10 cellular contexts compared by ENCODE assay signal in the genomic region with DNA sequence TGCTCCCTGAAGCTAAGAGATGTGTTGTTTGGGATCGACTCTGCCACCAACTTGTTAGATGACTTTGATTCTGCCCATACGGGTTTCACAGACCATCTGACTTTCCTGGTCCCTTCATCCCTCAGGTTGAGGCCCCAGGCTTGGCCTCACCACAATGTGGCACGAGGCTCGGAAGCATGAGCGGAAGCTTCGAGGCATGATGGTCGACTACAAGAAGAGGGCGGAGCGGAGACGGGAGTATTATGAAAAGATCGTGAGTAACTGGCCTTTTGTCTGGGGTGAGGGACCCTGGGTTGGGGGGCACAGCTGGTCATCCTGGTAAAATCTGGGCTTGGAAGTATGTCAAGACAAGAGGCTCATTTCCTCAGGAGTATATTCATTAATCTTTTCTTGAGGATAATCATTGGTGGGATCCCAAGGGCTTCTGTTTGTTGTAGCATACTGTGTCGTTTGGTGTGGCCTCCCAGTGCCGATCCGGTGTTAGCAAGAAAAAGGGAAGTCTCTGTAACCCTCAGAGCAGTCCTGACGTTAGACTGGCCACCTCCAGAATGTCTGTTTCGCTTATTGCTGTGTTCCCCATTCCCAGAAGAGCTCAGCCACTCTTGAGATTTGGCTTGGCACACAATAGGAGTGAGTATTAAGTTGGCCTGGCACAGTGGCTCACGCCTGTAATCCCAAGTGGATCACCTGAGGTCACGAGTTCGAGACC. TPM values are rescaled to one million over a fixed set of nuclear protein-coding genes. Genes with fewer than 3 reads are reported as not detected.
DNase-seq lines count a peak whose midpoint lies in the region; ATAC-seq and TF ChIP-seq lines count a peak whose summit lies in the region.
"Had no signal": no experiment of that assay in that cellular context is flagged by ENCODE, and none has a peak within 500 bp of the region (broad histone marks: within the 10 kb centered on the region; RNA-seq: fewer than 3 reads in every experiment).

No MANE protein-coding gene starts in this region.

- H3K4me1 ChIP-seq in GM23248 (ENCODE audit: insufficient read depth) (peaks cover 8% of the 10 kb centered on the region), esophagus squamous epithelium (peaks cover 20 to 61% (median 32%) of the 10 kb centered on the region in 3 donors)

- peaks cover 61% of the 10 kb centered on the region for H3K79me2 ChIP-seq in GM23248 (ENCODE audit: insufficient read depth)

- no peaks in the 10 kb centered on the region for H3K27me3 ChIP-seq in GM23248 (replicated peaks; ENCODE audit: insufficient read depth)
- no peaks in the 10 kb centered on the region for H3K27me3 ChIP-seq in esophagus squamous epithelium

- WGBS in GM23248 (ENCODE audit: low coverage in 1 of 2, low lambda C conversion rate in 2 of 2, missing lambda C conversion rate in 2 of 2), 2 experiments = 82 to 85% methylated on average over 19 of the region's 19 CpGs
- WGBS in esophagus squamous epithelium, 2 donors = 51 to 73% methylated on average over 14 to 17 of the region's 19 CpGs

- H3K4me3 ChIP-seq in GM23248 (peak overlapping the region; percentile 93), SK-N-MC (peak overlapping the region; percentile 99), esophagus squamous epithelium (peak overlapping the region in 3 of 4 donors; percentile 73 to 92 (median 88)), skeletal muscle cell (ENCODE audit: low read depth, low read length) (peak overlapping the region; percentile 89)

- H3K9ac ChIP-seq in GM23248 (peak overlapping the region; percentile 98), SK-N-MC (ENCODE audit: insufficient read length) (peak overlapping the region; percentile 97)

- H2AFZ ChIP-seq in GM23248 = no peak overlapping the region

- DNase-seq in GM23248 (no peak), SK-N-MC (ENCODE audit: low read depth, low spot score) (no peak), esophagus squamous epithelium (lab: John Stamatoyannopoulos, UW) (no peak), skeletal muscle cell (ENCODE audit: low read depth) (no peak), NCI-H2196 (lab: John Stamatoyannopoulos, UW; ENCODE audit: unreplicated experiment) (no peak), HUDEP-2 (lab: John Stamatoyannopoulos, UW; ENCODE audit: unreplicated experiment in 76 of 76) (no peak), DMS114 treated with DMSO at 0.1 percent for 48 hours (lab: John Stamatoyannopoulos, UW; ENCODE audit: unreplicated experiment) (no peak)
- DNase-seq: activated CD8-positive, alpha-beta memory T cell treated with anti-CD3 and anti-CD28 coated beads, Interleukin-2, amount 50 U/mL, for 48 hours; stimulated activated CD4-positive, alpha-beta T cell treated with anti-CD3 and anti-CD28 coated beads, Interleukin-4, amount 100 ng/mL, for 1 hour had no signal

- no peak for TF ChIP-seq POLR2A in esophagus squamous epithelium (IDR thresholded peaks at IDR 0.05)

- intact Hi-C loops in esophagus squamous epithelium (cut with DNase I) = no loop called here

- in situ Hi-C loops in GM23248 (cut with MboI) = no loop called here

- H3K27ac ChIP-seq in GM23248 (no peak overlapping the region), SK-N-MC (no peak overlapping the region), esophagus squamous epithelium (peak overlapping the region; percentile 94 to 99 (median 98))

- no peaks in the 10 kb centered on the region for H3K9me3 ChIP-seq in GM23248 (ENCODE audit: low read depth)
- no peaks in the 10 kb centered on the region for H3K9me3 ChIP-seq in SK-N-MC (ENCODE audit: low read depth, low read length)
- no peaks in the 10 kb centered on the region for H3K9me3 ChIP-seq in esophagus squamous epithelium

- peaks cover 8% of the 10 kb centered on the region; the same call in 1 of the 2 replicates for H4K20me1 ChIP-seq in GM23248 (ENCODE audit: insufficient read depth)

- H3K9me2 ChIP-seq in GM23248 (ENCODE audit: insufficient read depth) = no peaks in the 10 kb centered on the region

- peak overlapping the region; percentile 99 for H3K4me2 ChIP-seq in GM23248 (ENCODE audit: unreplicated experiment)

- H3F3A ChIP-seq in GM23248 (ENCODE audit: insufficient read depth) = peaks cover 13% of the 10 kb centered on the region

- no peak for TF ChIP-seq CTCF in esophagus squamous epithelium (IDR thresholded peaks at IDR 0.05)

- H3K36me3 ChIP-seq in GM23248 (ENCODE audit: low read depth) (peaks cover 22% of the 10 kb centered on the region; the same call in 1 of the 2 replicates), SK-N-MC (ENCODE audit: insufficient read depth, low read length) (peaks cover 53% of the 10 kb centered on the region), esophagus squamous epithelium (peaks cover 9 to 71% (median 25%) of the 10 kb centered on the region in 3 donors)

- no peak for ATAC-seq in HG03378 (IDR thresholded peaks at IDR 0.05; ENCODE audit: unreplicated experiment)

RNA-seq across cellular contexts. Expression of a gene that starts 1.4 kb away (rescaled TPM):
- total RNA-seq in GM23248 (2014; rRNA removed; shearing (Covaris generic)) = 12.3 and 45.1 TPM in 2 replicates
- 9.2 and 10.1 TPM in 2 replicates for polyA plus RNA-seq in GM23248 (2016; fragmentation: Nextera tagmentation; extraction: Ambion mirVana)
- 100 to 1,000 TPM in 1 of 4 donors, 10 to 100 TPM in 3; 46.4 to 122 (median 64.0) TPM for total RNA-seq in esophagus squamous epithelium

RNA-seq across cellular contexts. Expression of a gene that starts 36.1 kb away (rescaled TPM):
- 0.25 TPM in 1 of 2 replicates, not detected in the other for total RNA-seq in GM23248 (2014; rRNA removed; shearing (Covaris generic))
- 0.15 TPM in 1 of 2 replicates, not detected in the other for polyA plus RNA-seq in GM23248 (2016; fragmentation: Nextera tagmentation; extraction: Ambion mirVana)
- 10 to 100 TPM in 1 of 4 donors, 1 to 10 TPM in 3; 4.0 to 17.7 (median 4.5) TPM for total RNA-seq in esophagus squamous epithelium

RNA-seq across cellular contexts. Expression of a gene that starts 38.8 kb away (rescaled TPM):
- total RNA-seq in GM23248 (2014; rRNA removed; shearing (Covaris generic)) = 22.5 and 25.3 TPM in 2 replicates
- polyA plus RNA-seq in GM23248 (2016; fragmentation: Nextera tagmentation; extraction: Ambion mirVana) = 48.4 and 49.7 TPM in 2 replicates
- 10 to 100 TPM; 22.3 to 28.0 (median 25.4) TPM for total RNA-seq in esophagus squamous epithelium

RNA-seq across cellular contexts. Expression of a gene that starts 38.9 kb away (rescaled TPM):
- total RNA-seq in GM23248 (2014; rRNA removed; shearing (Covaris generic)) = 9.7 and 12.5 TPM in 2 replicates
- 7.6 and 10.0 TPM in 2 replicates for polyA plus RNA-seq in GM23248 (2016; fragmentation: Nextera tagmentation; extraction: Ambion mirVana)
- 10 to 100 TPM in 1 of 4 donors, 1 to 10 TPM in 3; 4.8 to 11.8 (median 7.6) TPM for total RNA-seq in esophagus squamous epithelium

RNA-seq across cellular contexts. Expression of a gene that starts 52.8 kb away (rescaled TPM):
- total RNA-seq in GM23248 (2014; rRNA removed; shearing (Covaris generic)) = 39.2 and 43.8 TPM in 2 replicates
- polyA plus RNA-seq in GM23248 (2016; fragmentation: Nextera tagmentation; extraction: Ambion mirVana) = 1.6 and 1.9 TPM in 2 replicates
- total RNA-seq in esophagus squamous epithelium = 10 to 100 TPM; 25.1 to 35.5 (median 30.8) TPM

Comparison
In these comparisons a context has a peak if more than half of its experiments do, and no peak if none do; other contexts are left out.
1. H3K27ac ChIP-seq: peak in esophagus squamous epithelium (4 of 4); none in GM23248 (single experiment) and SK-N-MC (single experiment).
2. Peak in every context shown above with its lines, with median percentiles within 50 percentile points of each other: H3K4me3 ChIP-seq.